Comparison of ENCODE assay signal across 8 cellular contexts in the genomic region with DNA sequence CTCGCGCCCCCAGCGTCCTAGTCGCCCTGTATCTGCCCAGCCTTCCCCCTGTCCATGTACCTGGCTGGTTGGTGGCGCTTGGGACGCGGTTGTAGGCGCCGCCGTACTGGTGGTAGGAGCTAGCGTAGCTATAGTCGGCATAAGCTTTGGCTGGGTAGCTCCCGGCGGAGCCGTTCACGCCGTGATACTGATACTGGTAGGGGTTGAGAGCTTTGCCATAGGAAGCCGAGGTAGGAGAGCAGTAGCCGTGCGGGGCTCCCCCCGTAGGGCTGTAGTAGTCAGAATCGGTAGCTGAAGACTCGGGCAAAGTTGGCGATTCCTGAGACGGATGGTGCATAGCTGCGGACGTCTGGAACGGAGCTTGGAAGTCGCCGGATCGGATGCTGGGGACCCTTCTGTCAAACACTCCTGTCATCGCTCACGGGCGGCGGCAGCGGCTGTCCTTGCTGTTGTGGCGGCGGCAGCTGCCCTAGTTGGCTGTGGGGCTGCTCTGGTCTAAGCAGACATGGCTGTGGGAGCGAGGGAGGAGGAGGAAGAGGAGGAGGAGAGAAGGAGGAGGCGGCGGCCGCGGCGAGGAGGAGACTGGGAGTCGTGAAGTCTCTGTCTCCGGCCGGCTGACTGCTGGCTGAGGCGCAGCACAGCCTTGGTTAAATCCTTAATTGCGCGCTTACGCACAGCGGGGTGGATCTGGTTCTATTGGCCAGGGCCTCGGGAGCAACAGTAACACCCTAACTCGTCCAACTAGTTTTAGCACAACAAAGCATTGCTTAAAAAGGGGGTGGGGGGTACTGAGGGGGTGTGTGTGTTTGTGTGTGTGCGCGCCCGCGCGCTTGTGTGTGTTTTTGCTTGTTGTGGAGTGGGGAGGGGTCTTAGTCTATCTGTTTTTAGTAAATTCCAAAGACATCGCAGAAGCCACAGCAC. TPM values are rescaled to one million over a fixed set of nuclear protein-coding genes. Genes with fewer than 3 reads are reported as not detected.
DNase-seq lines count a peak whose midpoint lies in the region; ATAC-seq, FAIRE-seq and TF ChIP-seq lines count a peak whose summit lies in the region.

TSS of gene DLX5 (minus strand) at position 623 of the 921 bp plus-strand sequence. CDS start at position 415, 208 bp downstream.

- H3K9me3 ChIP-seq in A673 (ENCODE audit: low read depth, low read length, poor library complexity, severe bottlenecking) = no peaks in the 10 kb centered on the region
- no peaks in the 10 kb centered on the region for H3K9me3 ChIP-seq in osteoblast (ENCODE audit: low read depth, low read length)

- no peak for FAIRE-seq in H54 (lab: Jason Lieb, UNC)

- H3K4me1 ChIP-seq in A673 (ENCODE audit: insufficient read depth, low read length, poor library complexity, severe bottlenecking) (peaks cover 16% of the 10 kb centered on the region), osteoblast (ENCODE audit: insufficient read depth, low read length) (peaks cover 26% of the 10 kb centered on the region)

- TF ChIP-seq CTCF in A673 (conservative IDR thresholded peaks at IDR 0.05; ENCODE audit: low read depth, low read length) = no peak
- TF ChIP-seq CTCF in osteoblast (IDR thresholded peaks at IDR 0.05; ENCODE audit: extremely low read depth, low read depth, low read length) = peak; percentile 8

- BruUV-seq in A673 (replicated peaks; lab: Mats Ljungman, UMichigan) = no TSS peak

- H3K4me3 ChIP-seq in A673 (ENCODE audit: low read depth, low read length, poor library complexity, severe bottlenecking) = peak within 1 kb of the TSS; percentile 76
- H3K4me3 ChIP-seq in osteoblast (ENCODE audit: insufficient read depth, low read length) = peak within 1 kb of the TSS; percentile 95

- DNase-seq in A673 (ENCODE audit: low spot score) (peak; percentile 90), H54 (ENCODE audit: insufficient read length, low spot score) (peak; percentile 68), NOMO-1 (lab: John Stamatoyannopoulos, UW; ENCODE audit: unreplicated experiment in 2 of 2) (peak; percentile 90), osteoblast (ENCODE audit: insufficient read length, low spot score, missing footprints) (peak; percentile 97), cerebellar nuclear complex (lab: John Stamatoyannopoulos, UW) (no peak)

- POLR2A ChIA-PET in A673 (lab: Charles Lee; ENCODE audit: low non-redundant PET) = no interaction called here

- H3K4me2 ChIP-seq in osteoblast (ENCODE audit: insufficient read depth, low read length) = peak within 1 kb of the TSS; percentile 95

- intact Hi-C loops in A673 (cut with micrococcal nuclease; ENCODE audit: unreplicated experiment) = loop anchor here (2.0 to 10.0 kb wide), 3 partner anchors 610 to 800 kb away; partner anchors contain the start of gene SLC25A13

- CTCF ChIA-PET in A673 (lab: Charles Lee) = interaction anchor here (0.5 to 0.9 kb wide), 2 partner anchors 9 to 19 kb away, joined by 3 to 9 read pairs; partner anchors contain the start of gene DLX6

- H3K36me3 ChIP-seq in A673 (ENCODE audit: insufficient read depth, low read length, poor library complexity, severe bottlenecking) (peaks cover 38% of the 10 kb centered on the region), osteoblast (ENCODE audit: insufficient read depth, low read length) (peaks cover 3% of the 10 kb centered on the region)

- peaks cover 25% of the 10 kb centered on the region for H3K79me2 ChIP-seq in osteoblast (ENCODE audit: insufficient read depth, low read length)

- H2AFZ ChIP-seq in osteoblast (ENCODE audit: low read length) = peak within 1 kb of the TSS; percentile 91

- ATAC-seq in esophagus mucosa = peak; percentile 95
- no peak for ATAC-seq in GM18870 (IDR thresholded peaks at IDR 0.05; ENCODE audit: unreplicated experiment)
- ATAC-seq in GM21529 (IDR thresholded peaks at IDR 0.05; ENCODE audit: unreplicated experiment) = no peak

- H4K20me1 ChIP-seq in osteoblast (ENCODE audit: insufficient read depth, low read length) = no peaks in the 10 kb centered on the region

- peak; percentile 78 for TF ChIP-seq POLR2A in H54 (IDR thresholded peaks at IDR 0.05; ENCODE audit: low read depth, low read length)

- peak within 1 kb of the TSS; percentile 88 for H3K27ac ChIP-seq in A673 (ENCODE audit: low read depth, low read length, poor library complexity, severe bottlenecking)
- peak within 1 kb of the TSS; percentile 83 for H3K27ac ChIP-seq in osteoblast (ENCODE audit: low read depth, low read length)

- H3K27me3 ChIP-seq in A673 (replicated peaks; ENCODE audit: insufficient read depth, low read depth, low read length, poor library complexity) (peaks cover 3% of the 10 kb centered on the region), osteoblast (ENCODE audit: insufficient read depth, low read length) (no peaks in the 10 kb centered on the region)

RNA-seq across cellular contexts. Expression of gene DLX5, which starts in this region (rescaled TPM):
- total RNA-seq in A673 (2021) = 69.6 and 82.1 TPM in 2 replicates
- 3.5 TPM for total RNA-seq in esophagus mucosa
- total RNA-seq in osteoblast = 2.5 and 3.2 TPM in 2 replicates

Comparison
In these comparisons a context has a peak if more than half of its experiments do, and no peak if none do; other contexts are left out.
1. RNA of gene DLX5 (total RNA-seq): 69.6 to 82.1 TPM in A673; 3.5 TPM in esophagus mucosa (single experiment) and 2.5 to 3.2 TPM in osteoblast; every median in the first group is over 10 times any median in the second.
2. DNase-seq: peak in A673 (single experiment), H54 (single experiment), NOMO-1 (2 of 2) and osteoblast (single experiment); none in cerebellar nuclear complex (0 of 2).